In the genomic region with DNA sequence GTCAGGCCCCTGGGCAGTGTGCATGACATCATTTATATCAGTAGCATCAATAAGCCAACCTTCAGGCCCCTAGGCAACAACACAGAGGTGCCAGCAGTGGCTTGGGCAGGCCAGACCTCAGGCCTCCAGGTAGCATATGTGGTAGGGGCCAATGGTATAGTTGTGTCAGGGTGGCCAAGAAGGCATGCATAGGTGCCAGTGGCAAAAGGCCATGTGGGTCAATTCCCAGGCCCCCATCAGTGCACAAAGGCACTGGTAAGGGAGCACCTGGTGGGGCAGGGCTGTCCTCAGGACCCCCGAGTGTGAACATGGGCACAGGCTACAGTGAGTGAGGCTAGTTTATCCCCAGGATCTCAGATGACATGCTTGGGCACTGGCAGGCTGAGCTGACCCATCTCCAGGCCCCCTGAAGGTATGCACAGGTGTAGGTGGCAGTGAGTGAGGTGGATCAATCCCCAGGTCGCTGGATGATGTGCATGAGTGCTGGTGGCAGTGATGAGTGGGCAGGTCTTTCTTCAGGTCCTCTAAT, we compare ENCODE assay signal across 18 cellular contexts.
A peak's percentile ranks its signal among the peaks of the same experiment; 100 is the strongest.
DNase-seq lines count a peak whose midpoint lies in the region; ATAC-seq and TF ChIP-seq lines count a peak whose summit lies in the region.
"Had no signal": no experiment of that assay in that cellular context is flagged by ENCODE, and none has a peak within 500 bp of the region (broad histone marks: within the 10 kb centered on the region; RNA-seq: fewer than 3 reads in every experiment).

No MANE protein-coding gene starts in this region.

- peak overlapping the region; percentile 14 for H2BK120ac ChIP-seq in neuronal stem cell (ENCODE audit: low read depth, low read length)

- H3K14ac ChIP-seq in neuronal stem cell (ENCODE audit: low read length): no peak overlapping the region

- H3K4me2 ChIP-seq in neuronal stem cell (ENCODE audit: insufficient read depth, low read length, poor library complexity, severe bottlenecking): no peak overlapping the region
- H3K4me2 ChIP-seq: GM23338 had no signal

- peak; percentile 18 for ATAC-seq in stimulated activated naive CD8-positive, alpha-beta T cell treated with anti-CD3 and anti-CD28 coated beads, Interleukin-15, amount 100 ng/mL, for 72 hours
- no peak for ATAC-seq in stimulated activated naive CD8-positive, alpha-beta T cell treated with anti-CD3 and anti-CD28 coated beads, Interleukin-15, Interleukin-2, amounts not matched to agents 100 U/mL and 50 U/mL, for 24 hours
- peak; percentile 36 for ATAC-seq in upper lobe of right lung
- ATAC-seq in naive thymus-derived CD8-positive, alpha-beta T cell: no peak
- ATAC-seq: GM23338, HCT116 had no signal

- H3K18ac ChIP-seq in neuronal stem cell (ENCODE audit: low read length): no peak overlapping the region

- no peaks in the 10 kb centered on the region for H3K4me1 Mint-ChIP-seq in stimulated activated naive CD8-positive, alpha-beta T cell treated with anti-CD3 and anti-CD28 coated beads, Interleukin-15, amount 100 ng/mL, for 72 hours
- no peaks in the 10 kb centered on the region for H3K4me1 Mint-ChIP-seq in naive thymus-derived CD8-positive, alpha-beta T cell
- H3K4me1 Mint-ChIP-seq: CD4-positive, CD25-positive, alpha-beta regulatory T cell; CD8-positive, alpha-beta memory T cell; GM23338 had no signal

- H3K23ac ChIP-seq in neuronal stem cell (ENCODE audit: low read depth, low read length, poor library complexity): no peak overlapping the region

- H3K4me1 ChIP-seq in neuronal stem cell (ENCODE audit: control insufficient read depth in 2 of 2, insufficient read depth in 1 of 2, low read depth in 1 of 2, low read length in 2 of 2) (no peaks in the 10 kb centered on the region), upper lobe of right lung (no peaks in the 10 kb centered on the region)
- H3K4me1 ChIP-seq: BE2C had no signal

- no peak overlapping the region for H2BK12ac ChIP-seq in neuronal stem cell (ENCODE audit: low read length)

- H2BK15ac ChIP-seq in neuronal stem cell (ENCODE audit: low read length): no peak overlapping the region

- no peak overlapping the region for H4K8ac ChIP-seq in neuronal stem cell (ENCODE audit: low read depth, low read length)

- H3K4me3 ChIP-seq in neuronal stem cell (ENCODE audit: low read length in 2 of 2) (no peak overlapping the region), upper lobe of right lung (no peak overlapping the region)
- H3K4me3 ChIP-seq: GM23338 had no signal

- peaks cover 4 to 12% of the 10 kb centered on the region in 2 donors for H3K9me3 Mint-ChIP-seq in stimulated activated naive CD8-positive, alpha-beta T cell treated with anti-CD3 and anti-CD28 coated beads, Interleukin-15, amount 100 ng/mL, for 72 hours
- H3K9me3 Mint-ChIP-seq in naive thymus-derived CD8-positive, alpha-beta T cell: peaks cover 0 to 11% (median 2%) of the 10 kb centered on the region in 9 donors
- H3K9me3 Mint-ChIP-seq: GM23338 had no signal

- DNase-seq in stimulated activated naive CD8-positive, alpha-beta T cell treated with anti-CD3 and anti-CD28 coated beads, Interleukin-15, amount 100 ng/mL, for 72 hours: no peak
- DNase-seq in stimulated activated naive CD8-positive, alpha-beta T cell treated with anti-CD3 and anti-CD28 coated beads, Interleukin-15, Interleukin-2, amounts not matched to agents 100 U/mL and 50 U/mL, for 24 hours: no peak
- no peak for DNase-seq in neuronal stem cell (ENCODE audit: low spot score)
- peak; percentile 40 for DNase-seq in upper lobe of right lung
- DNase-seq in naive thymus-derived CD8-positive, alpha-beta T cell: no peak
- DNase-seq in NCI-H1694 treated with DMSO at 0.1 percent for 48 hours (lab: John Stamatoyannopoulos, UW): no peak
- DNase-seq: ACHN; BE2C; C1 segment of cervical spinal cord; CD4-positive, CD25-positive, alpha-beta regulatory T cell; CD8-positive, alpha-beta memory T cell; COR-L47; DMS 273 treated with DMSO at 0.1 percent for 48 hours; HFFc6; IMR-90 had no signal

- no peak for TF ChIP-seq CTCF in upper lobe of right lung (IDR thresholded peaks at IDR 0.05)

- no peak overlapping the region for H3K9ac ChIP-seq in neuronal stem cell (ENCODE audit: low read depth, low read length, poor library complexity)

- no peak overlapping the region for H3K4me3 Mint-ChIP-seq in stimulated activated naive CD8-positive, alpha-beta T cell treated with anti-CD3 and anti-CD28 coated beads, Interleukin-15, amount 100 ng/mL, for 72 hours
- no peak overlapping the region for H3K4me3 Mint-ChIP-seq in naive thymus-derived CD8-positive, alpha-beta T cell
- H3K4me3 Mint-ChIP-seq: CD4-positive, CD25-positive, alpha-beta regulatory T cell; CD8-positive, alpha-beta memory T cell; GM23338; HFFc6 had no signal

- H3K36me3 Mint-ChIP-seq in naive thymus-derived CD8-positive, alpha-beta T cell: no peaks in the 10 kb centered on the region
- H3K36me3 Mint-ChIP-seq: CD4-positive, CD25-positive, alpha-beta regulatory T cell; CD8-positive, alpha-beta memory T cell had no signal

- no peak overlapping the region for H3K27ac Mint-ChIP-seq in stimulated activated naive CD8-positive, alpha-beta T cell treated with anti-CD3 and anti-CD28 coated beads, Interleukin-15, amount 100 ng/mL, for 72 hours
- no peak overlapping the region for H3K27ac Mint-ChIP-seq in naive thymus-derived CD8-positive, alpha-beta T cell
- H3K27ac Mint-ChIP-seq: CD8-positive, alpha-beta memory T cell; GM23338; HFFc6 had no signal

- H3K27ac ChIP-seq in neuronal stem cell (replicated peaks; ENCODE audit: low read length) (no peak overlapping the region), upper lobe of right lung (no peak overlapping the region)
- H3K27ac ChIP-seq: HL-60 had no signal

- no peak overlapping the region for H3K4ac ChIP-seq in neuronal stem cell (ENCODE audit: low read length)

- POLR2A ChIA-PET in naive thymus-derived CD8-positive, alpha-beta T cell (lab: Charles Lee): no interaction called here

- peak overlapping the region; percentile 13 for H2AK5ac ChIP-seq in neuronal stem cell (ENCODE audit: low read depth, low read length)

- no peaks in the 10 kb centered on the region for H3K27me3 ChIP-seq in neuronal stem cell (ENCODE audit: control insufficient read depth in 3 of 3, insufficient read depth in 3 of 3, low read depth in 1 of 3, low read length in 3 of 3)
- no peaks in the 10 kb centered on the region for H3K27me3 ChIP-seq in upper lobe of right lung
- H3K27me3 ChIP-seq: BE2C had no signal

- intact Hi-C loops in upper lobe of right lung (cut with DNase I): no loop called here

- H3K27me3 Mint-ChIP-seq in stimulated activated naive CD8-positive, alpha-beta T cell treated with anti-CD3 and anti-CD28 coated beads, Interleukin-15, amount 100 ng/mL, for 72 hours: no peaks in the 10 kb centered on the region
- H3K27me3 Mint-ChIP-seq in naive thymus-derived CD8-positive, alpha-beta T cell: no peaks in the 10 kb centered on the region
- H3K27me3 Mint-ChIP-seq: CD4-positive, CD25-positive, alpha-beta regulatory T cell; CD8-positive, alpha-beta memory T cell had no signal

- H3K36me3 ChIP-seq in neuronal stem cell (replicated peaks in 1 of 2; ENCODE audit: control insufficient read depth in 2 of 2, insufficient read depth in 2 of 2, low read length in 2 of 2) (no peaks in the 10 kb centered on the region), upper lobe of right lung (no peaks in the 10 kb centered on the region)
- H3K36me3 ChIP-seq: BE2C had no signal

- no CpG with 5 or more reads among the region's 2 CpGs for WGBS in neuronal stem cell (ENCODE audit: extremely low coverage in 2 of 2, insufficient read length in 2 of 2, insufficient replicate concordance in 1 of 2), 2 donors

- H2BK5ac ChIP-seq in neuronal stem cell (ENCODE audit: low read length): no peak overlapping the region

- no peak overlapping the region for H4K91ac ChIP-seq in neuronal stem cell (ENCODE audit: low read depth, low read length, poor library complexity)

- H3K9me3 ChIP-seq in neuronal stem cell (replicated peaks in 1 of 2; ENCODE audit: control insufficient read depth in 2 of 2, insufficient read depth in 1 of 2, low read depth in 1 of 2, low read length in 2 of 2) (no peaks in the 10 kb centered on the region), upper lobe of right lung (no peaks in the 10 kb centered on the region)
- H3K9me3 ChIP-seq: BE2C had no signal

- no peak overlapping the region for H2AFZ ChIP-seq in neuronal stem cell (ENCODE audit: low read length)
- H2AFZ ChIP-seq: GM23338 had no signal

- H3K79me1 ChIP-seq in neuronal stem cell (ENCODE audit: low read depth, low read length): no peaks in the 10 kb centered on the region

Comparison
In these comparisons a context has a peak if more than half of its experiments do, and no peak if none do; other contexts are left out.
1. ATAC-seq: peak in stimulated activated naive CD8-positive, alpha-beta T cell treated with anti-CD3 and anti-CD28 coated beads, Interleukin-15, amount 100 ng/mL, for 72 hours (single experiment) and upper lobe of right lung (single experiment); none in stimulated activated naive CD8-positive, alpha-beta T cell treated with anti-CD3 and anti-CD28 coated beads, Interleukin-15, Interleukin-2, amounts not matched to agents 100 U/mL and 50 U/mL, for 24 hours (single experiment) and naive thymus-derived CD8-positive, alpha-beta T cell (0 of 2).